ENCODE assay signal across 24 cellular contexts in genomic region chr6:4521070-4521469, GRCh38.
"Had no signal": no experiment of that assay in that cellular context is flagged by ENCODE, and none has a peak within 500 bp of the region (broad histone marks: within the 10 kb centered on the region; RNA-seq: fewer than 3 reads in every experiment).

No MANE protein-coding gene starts in this region.

- H3K4me3 ChIP-seq: cardiac muscle cell had no signal

- H3K4me1 Mint-ChIP-seq: brain, T-helper 17 cell had no signal

- H3K36me3 ChIP-seq: cardiac muscle cell had no signal

- H3K36me3 Mint-ChIP-seq: activated naive CD8-positive, alpha-beta T cell; brain; WTC11 had no signal

- H3K27ac ChIP-seq: cardiac muscle cell had no signal

- H3K27ac Mint-ChIP-seq: activated CD8-positive, alpha-beta T cell treated with anti-CD3 and anti-CD28 coated beads, Interleukin-2, amount 10 ng/mL, durations not matched to agents 7 days and 5 days; activated naive CD8-positive, alpha-beta T cell; brain; T-helper 17 cell; WTC11 had no signal

- ATAC-seq: activated CD8-positive, alpha-beta T cell treated with anti-CD3 and anti-CD28 coated beads, Interleukin-2, amount 10 ng/mL, durations not matched to agents 7 days and 5 days; PC-3; T-helper 17 cell; WTC11 had no signal

- H3K27me3 ChIP-seq: cardiac muscle cell had no signal

- DNase-seq: activated CD4-positive, alpha-beta T cell treated with anti-CD3 and anti-CD28 coated beads for 48 hours; activated CD4-positive, alpha-beta T cell treated with anti-CD3 and anti-CD28 coated beads, Interleukin-2, amount 50 U/mL, for 4 hours; activated CD4-positive, CD25-positive, alpha-beta regulatory T cell treated with anti-CD3 and anti-CD28 coated beads, Interleukin-2, amount 50 U/mL, for 72 hours; activated CD8-positive, alpha-beta memory T cell treated with anti-CD3 and anti-CD28 coated beads, Interleukin-2, amount 50 U/mL, for 48 hours; activated CD8-positive, alpha-beta T cell treated with anti-CD3 and anti-CD28 coated beads, Interleukin-2, amount 10 ng/mL, durations not matched to agents 7 days and 5 days; activated effector memory CD4-positive, alpha-beta T cell treated with Interleukin-2 at 50 U/mL for 16 hours; activated naive CD4-positive, alpha-beta T cell treated with Interleukin-2 at 50 U/mL for 16 hours; activated T-cell treated with anti-CD3 and anti-CD28 coated beads, Interleukin-2, amount 50 U/mL, for 1 hour; amygdala; KG1; NCI-H1092 treated with DMSO at 0.1 percent for 48 hours; NCI-H1436 treated with DMSO at 0.1 percent for 48 hours; NCI-H187; NCI-H2081 treated with DMSO at 0.1 percent for 48 hours; NCI-H446; NCI-H524; PC-3; SHP77 treated with DMSO at 0.1 percent for 48 hours; T-helper 17 cell; T-helper 9 cell had no signal

- H3K4me3 Mint-ChIP-seq: activated CD8-positive, alpha-beta T cell treated with anti-CD3 and anti-CD28 coated beads, Interleukin-2, amount 10 ng/mL, durations not matched to agents 7 days and 5 days; activated naive CD8-positive, alpha-beta T cell; brain; T-helper 17 cell; WTC11 had no signal
